Comparison of ENCODE assay signal across 15 cellular contexts in genomic region chr17:72447251-72447640, GRCh38.
DNase-seq lines count a peak whose midpoint lies in the region; ATAC-seq and TF ChIP-seq lines count a peak whose summit lies in the region.
"Had no signal": no experiment of that assay in that cellular context is flagged by ENCODE, and none has a peak within 500 bp of the region (broad histone marks: within the 10 kb centered on the region; RNA-seq: fewer than 3 reads in every experiment).

No MANE protein-coding gene starts in this region.

- H3K9me3 ChIP-seq in transverse colon: no peaks in the 10 kb centered on the region

- no peaks in the 10 kb centered on the region for H3K27me3 Mint-ChIP-seq in Calu3 (ENCODE audit: unreplicated experiment)

- intact Hi-C loops in Calu3 (cut with micrococcal nuclease; ENCODE audit: unreplicated experiment): no loop called here
- intact Hi-C loops in transverse colon (cut with DNase I; ENCODE audit: low total_unique reads): no loop called here

- no peak for TF ChIP-seq POLR2A in transverse colon (IDR thresholded peaks at IDR 0.05)

- in situ Hi-C loops in transverse colon (cut with MboI; ENCODE audit: low pct_ligation_motif_present in 1 of 4, low pct_unique_long_range_greater_than_20kb in 1 of 4, low sequenced_read_pairs in 3 of 4): no loop called here

- peak overlapping the region; percentile 63 for H3K27ac Mint-ChIP-seq in Calu3 (ENCODE audit: unreplicated experiment)
- H3K27ac Mint-ChIP-seq: CD4-positive, alpha-beta memory T cell; IgD-negative memory B cell had no signal

- no peak overlapping the region for H3K4me3 ChIP-seq in transverse colon
- H3K4me3 ChIP-seq: BLaER1 treated with 17β-estradiol and CSF1 and Interleukin-3, amounts not matched to agents 10 nM and 100 nM; PC-9 had no signal

- 73 to 76% methylated on average over 3 of the region's 3 CpGs for WGBS in transverse colon (ENCODE audit: low coverage in 1 of 2), 2 donors

- no peaks in the 10 kb centered on the region for H3K9me3 Mint-ChIP-seq in Calu3 (ENCODE audit: low read depth, unreplicated experiment)

- no peak for ATAC-seq in left lobe of liver
- no peak for ATAC-seq in GM21423 (IDR thresholded peaks at IDR 0.05; ENCODE audit: unreplicated experiment)

- H3K4me1 ChIP-seq in transverse colon: peaks cover 15 to 55% (median 38%) of the 10 kb centered on the region in 4 donors
- H3K4me1 ChIP-seq: BLaER1 treated with 17β-estradiol and CSF1 and Interleukin-3, amounts not matched to agents 10 nM and 100 nM had no signal

- H3K4me3 Mint-ChIP-seq in Calu3 (ENCODE audit: low read depth, unreplicated experiment): no peak overlapping the region
- H3K4me3 Mint-ChIP-seq: CD4-positive, alpha-beta memory T cell; IgD-negative memory B cell had no signal

- no peak for TF ChIP-seq EP300 in transverse colon (IDR thresholded peaks at IDR 0.05; ENCODE audit: low read depth)

- BruUV-seq in Calu3 (replicated peaks; lab: Mats Ljungman, UMichigan): no TSS peak

- peaks cover 8% of the 10 kb centered on the region for H3K36me3 Mint-ChIP-seq in Calu3 (ENCODE audit: insufficient read depth, unreplicated experiment)
- H3K36me3 Mint-ChIP-seq: CD4-positive, alpha-beta memory T cell; IgD-negative memory B cell had no signal

- TF ChIP-seq CTCF in Calu3 (IDR thresholded peaks at IDR 0.05; ENCODE audit: unreplicated experiment) (no peak), transverse colon (IDR thresholded peaks at IDR 0.05) (no peak)

- CTCF ChIA-PET in Calu3 (lab: Charles Lee): no interaction called here

- H3K36me3 ChIP-seq in transverse colon: no peaks in the 10 kb centered on the region
- H3K36me3 ChIP-seq: BLaER1 treated with 17β-estradiol and CSF1 and Interleukin-3, amounts not matched to agents 10 nM and 100 nM had no signal

- DNase-seq in Calu3: no peak
- DNase-seq in NCI-H146 (lab: John Stamatoyannopoulos, UW): peak; percentile 22
- DNase-seq in transverse colon: no peak
- DNase-seq in left lobe of liver (ENCODE audit: low spot score): no peak
- no peak for DNase-seq in activated CD4-positive, alpha-beta T cell treated with anti-CD3 and anti-CD28 coated beads for 1 hour
- DNase-seq: CD4-positive, alpha-beta memory T cell; DMS153; GDM1; NCI-H2107; NCI-H2227 treated with DMSO at 0.1 percent for 48 hours; PC-9 had no signal

- no peaks in the 10 kb centered on the region for H3K27me3 ChIP-seq in transverse colon
- H3K27me3 ChIP-seq: BLaER1 treated with 17β-estradiol and CSF1 and Interleukin-3, amounts not matched to agents 10 nM and 100 nM had no signal

- H3K27ac ChIP-seq in angular gyrus (ENCODE audit: low read depth, low read length) (peak overlapping the region; percentile 8), transverse colon (peak overlapping the region; percentile 80 to 92 (median 88))
- H3K27ac ChIP-seq: BLaER1 treated with 17β-estradiol and CSF1 and Interleukin-3, amounts not matched to agents 10 nM and 100 nM had no signal

- H3K4me1 Mint-ChIP-seq in Calu3 (ENCODE audit: low read depth, unreplicated experiment): peaks cover 53% of the 10 kb centered on the region
- H3K4me1 Mint-ChIP-seq: CD4-positive, alpha-beta memory T cell; IgD-negative memory B cell had no signal
